In the genomic region with DNA sequence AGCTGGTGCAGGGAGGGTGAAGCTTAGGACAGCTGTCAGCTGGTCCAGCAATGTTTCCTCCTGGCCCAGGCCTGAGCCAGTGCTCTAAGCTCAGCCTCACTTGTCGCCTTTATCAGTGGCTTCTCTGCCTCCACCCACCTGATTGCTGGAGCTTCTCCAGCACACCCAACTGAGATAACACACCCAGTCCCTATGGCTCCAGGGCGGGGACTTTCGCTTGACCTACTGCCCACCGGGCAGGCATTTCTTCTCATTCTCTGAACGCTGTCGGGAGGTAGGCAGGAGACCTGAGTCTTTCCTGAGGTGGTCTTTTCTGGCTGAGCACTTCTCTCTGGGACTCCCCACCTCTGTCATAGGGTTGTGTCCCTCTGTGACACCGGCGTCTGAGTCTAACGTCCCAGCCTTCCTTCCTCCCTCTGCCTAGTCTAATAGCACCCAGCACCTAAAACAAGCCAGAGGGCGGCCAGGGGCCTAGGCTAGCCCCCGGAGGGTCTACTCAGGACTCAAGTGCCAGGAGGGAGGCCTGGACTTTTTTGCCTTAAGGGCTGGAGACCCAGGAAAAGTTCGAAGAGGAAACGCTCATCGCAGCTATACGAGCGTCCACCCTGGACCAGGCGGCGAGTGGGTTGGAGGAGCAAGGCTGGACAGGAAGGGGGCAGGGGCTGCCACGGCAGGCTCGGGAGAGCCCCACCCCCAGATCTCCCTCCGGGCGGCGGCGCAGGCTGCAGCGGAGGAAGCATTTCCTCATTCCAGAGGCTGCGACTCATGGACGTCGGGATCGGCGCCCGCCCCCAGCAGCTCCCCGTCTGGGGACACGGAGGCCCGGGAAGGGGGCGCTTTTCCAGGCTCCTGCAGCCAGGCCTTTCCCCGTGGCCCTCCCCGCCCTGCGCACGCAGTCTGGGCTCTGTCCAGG, we compare ENCODE assay signal across 8 cellular contexts. TPM values are rescaled to one million over a fixed set of nuclear protein-coding genes. Genes with fewer than 3 reads are reported as not detected.
DNase-seq lines count a peak whose midpoint lies in the region; ATAC-seq and TF ChIP-seq lines count a peak whose summit lies in the region.

No MANE protein-coding gene starts in this region.

- peak; percentile 1 to 2 for ATAC-seq in natural killer cell treated with Interleukin-12 subunit alpha and Interleukin-12 subunit beta and Interleukin-15 and Interleukin-18, amount 100 ng/mL, for 72 hours

- H3K27me3 ChIP-seq in H7 (ENCODE audit: control insufficient read depth, insufficient read depth, low read length) = no peaks in the 10 kb centered on the region

- peaks cover 9% of the 10 kb centered on the region for H3K36me3 Mint-ChIP-seq in activated naive CD4-positive, alpha-beta T cell treated with anti-CD3 and anti-CD28 coated beads, Interleukin-2, amount 10 ng/mL, durations not matched to agents 7 days and 5 days
- peaks cover 14% of the 10 kb centered on the region for H3K36me3 Mint-ChIP-seq in natural killer cell treated with Interleukin-12 subunit alpha and Interleukin-12 subunit beta and Interleukin-15 and Interleukin-18, amount 100 ng/mL, for 72 hours

- H3K4me3 Mint-ChIP-seq in activated naive CD4-positive, alpha-beta T cell treated with anti-CD3 and anti-CD28 coated beads, Interleukin-2, amount 10 ng/mL, durations not matched to agents 7 days and 5 days = peak overlapping the region; percentile 93
- peak overlapping the region; percentile 95 for H3K4me3 Mint-ChIP-seq in natural killer cell treated with Interleukin-12 subunit alpha and Interleukin-12 subunit beta and Interleukin-15 and Interleukin-18, amount 100 ng/mL, for 72 hours

- TF ChIP-seq CTCF in foreskin fibroblast (IDR thresholded peaks at IDR 0.05; ENCODE audit: low read depth, low read length) = peak; percentile 21
- TF ChIP-seq CTCF in GM13976 (IDR thresholded peaks at IDR 0.05; ENCODE audit: borderline replicate concordance, control extremely low read depth, extremely low read depth, insufficient read depth, missing control alignments) = no peak

- H3K9me3 Mint-ChIP-seq in activated naive CD4-positive, alpha-beta T cell treated with anti-CD3 and anti-CD28 coated beads, Interleukin-2, amount 10 ng/mL, durations not matched to agents 7 days and 5 days = no peaks in the 10 kb centered on the region
- H3K9me3 Mint-ChIP-seq in natural killer cell treated with Interleukin-12 subunit alpha and Interleukin-12 subunit beta and Interleukin-15 and Interleukin-18, amount 100 ng/mL, for 72 hours = no peaks in the 10 kb centered on the region

- peaks cover 4% of the 10 kb centered on the region for H3K36me3 ChIP-seq in H7 (replicated peaks; ENCODE audit: control insufficient read depth, insufficient read depth, low read length)

- CTCF ChIA-PET in activated naive CD4-positive, alpha-beta T cell treated with anti-CD3 and anti-CD28 coated beads, Interleukin-2, amount 10 ng/mL, durations not matched to agents 7 days and 5 days (lab: Charles Lee) = interaction anchor here (0.7 to 1.6 kb wide), 2 partner anchors 12 to 21 kb away, joined by 4 read pairs; no protein-coding TSS in a partner anchor

- peaks cover 31% of the 10 kb centered on the region for H3K4me1 Mint-ChIP-seq in activated naive CD4-positive, alpha-beta T cell treated with anti-CD3 and anti-CD28 coated beads, Interleukin-2, amount 10 ng/mL, durations not matched to agents 7 days and 5 days
- peaks cover 36 to 42% of the 10 kb centered on the region in 2 donors for H3K4me1 Mint-ChIP-seq in natural killer cell treated with Interleukin-12 subunit alpha and Interleukin-12 subunit beta and Interleukin-15 and Interleukin-18, amount 100 ng/mL, for 72 hours (ENCODE audit: low read depth in 2 of 2)

- in situ Hi-C loops in GM13976 (cut with MboI; ENCODE audit: low sequenced_read_pairs, unreplicated experiment) = no loop called here

- DNase-seq in NCI-H2081 (lab: John Stamatoyannopoulos, UW) = peak; percentile 38 to 50
- no peak for DNase-seq in NCI-H2081 treated with DMSO at 0.1 percent for 48 hours (lab: John Stamatoyannopoulos, UW)
- DNase-seq in H7 = peak; percentile 94
- peak; percentile 46 for DNase-seq in MV-4-11 (lab: John Stamatoyannopoulos, UW)
- DNase-seq in activated naive CD4-positive, alpha-beta T cell treated with anti-CD3 and anti-CD28 coated beads, Interleukin-2, amount 10 ng/mL, durations not matched to agents 7 days and 5 days = peak; percentile 53
- DNase-seq in foreskin fibroblast = peak; percentile 94 to 98
- no peak for DNase-seq in natural killer cell treated with Interleukin-12 subunit alpha and Interleukin-12 subunit beta and Interleukin-15 and Interleukin-18, amount 100 ng/mL, for 72 hours (ENCODE audit: low spot score)
- DNase-seq in GM13976 (ENCODE audit: low spot score) = no peak

- no peaks in the 10 kb centered on the region for H3K27me3 Mint-ChIP-seq in activated naive CD4-positive, alpha-beta T cell treated with anti-CD3 and anti-CD28 coated beads, Interleukin-2, amount 10 ng/mL, durations not matched to agents 7 days and 5 days
- H3K27me3 Mint-ChIP-seq in natural killer cell treated with Interleukin-12 subunit alpha and Interleukin-12 subunit beta and Interleukin-15 and Interleukin-18, amount 100 ng/mL, for 72 hours = no peaks in the 10 kb centered on the region

- peak overlapping the region; percentile 94 for H3K4me3 ChIP-seq in H7 (ENCODE audit: insufficient read depth, low read depth, low read length)
- peak overlapping the region; percentile 71 to 96 for H3K4me3 ChIP-seq in foreskin fibroblast (ENCODE audit: low read depth in 1 of 2, low read length in 2 of 2)

- H3K27ac Mint-ChIP-seq in activated naive CD4-positive, alpha-beta T cell treated with anti-CD3 and anti-CD28 coated beads, Interleukin-2, amount 10 ng/mL, durations not matched to agents 7 days and 5 days = no peak overlapping the region
- H3K27ac Mint-ChIP-seq in natural killer cell treated with Interleukin-12 subunit alpha and Interleukin-12 subunit beta and Interleukin-15 and Interleukin-18, amount 100 ng/mL, for 72 hours = peak overlapping the region; percentile 90 to 96

RNA-seq across cellular contexts. Expression of gene TAX1BP3, which starts 0.8 kb away (rescaled TPM):
- total RNA-seq in H7 (2014; rRNA removed; shearing (Covaris generic)) = 116 and 122 TPM in 2 replicates
- 100 to 1,000 TPM; 135 to 204 TPM for total RNA-seq in natural killer cell treated with Interleukin-12 subunit alpha and Interleukin-12 subunit beta and Interleukin-15 and Interleukin-18, amount 100 ng/mL, for 72 hours

RNA-seq across cellular contexts. Expression of gene EMC6, which starts 1.0 kb away (rescaled TPM):
- 41.6 and 48.5 TPM in 2 replicates for total RNA-seq in H7 (2014; rRNA removed; shearing (Covaris generic))
- total RNA-seq in natural killer cell treated with Interleukin-12 subunit alpha and Interleukin-12 subunit beta and Interleukin-15 and Interleukin-18, amount 100 ng/mL, for 72 hours = 10 to 100 TPM; 43.7 to 56.2 TPM

RNA-seq across cellular contexts. Expression of gene P2RX5, which starts 28.3 kb away (rescaled TPM):
- total RNA-seq in H7 (2014; rRNA removed; shearing (Covaris generic)) = 2.3 and 2.7 TPM in 2 replicates
- total RNA-seq in natural killer cell treated with Interleukin-12 subunit alpha and Interleukin-12 subunit beta and Interleukin-15 and Interleukin-18, amount 100 ng/mL, for 72 hours = 1,000 to 10,000 TPM; 2,596 to 3,366 TPM

RNA-seq across cellular contexts. Expression of gene CTNS, which starts 31.1 kb away (rescaled TPM):
- total RNA-seq in H7 (2014; rRNA removed; shearing (Covaris generic)) = 9.6 and 17.9 TPM in 2 replicates
- total RNA-seq in natural killer cell treated with Interleukin-12 subunit alpha and Interleukin-12 subunit beta and Interleukin-15 and Interleukin-18, amount 100 ng/mL, for 72 hours = 10 to 100 TPM; 11.1 to 24.5 TPM

RNA-seq across cellular contexts. Expression of gene SHPK, which starts 31.6 kb away (rescaled TPM):
- total RNA-seq in H7 (2014; rRNA removed; shearing (Covaris generic)) = 22.9 and 27.0 TPM in 2 replicates
- 100 to 1,000 TPM in 1 of 2 donors, 10 to 100 TPM in 1; 67.2 to 121 TPM for total RNA-seq in natural killer cell treated with Interleukin-12 subunit alpha and Interleukin-12 subunit beta and Interleukin-15 and Interleukin-18, amount 100 ng/mL, for 72 hours

Comparison
In these comparisons a context has a peak if more than half of its experiments do, and no peak if none do; other contexts are left out.
1. DNase-seq: peak in NCI-H2081 (2 of 2), H7 (single experiment), MV-4-11 (single experiment), activated naive CD4-positive, alpha-beta T cell treated with anti-CD3 and anti-CD28 coated beads, Interleukin-2, amount 10 ng/mL, durations not matched to agents 7 days and 5 days (single experiment) and foreskin fibroblast (2 of 2); none in NCI-H2081 treated with DMSO at 0.1 percent for 48 hours (single experiment), natural killer cell treated with Interleukin-12 subunit alpha and Interleukin-12 subunit beta and Interleukin-15 and Interleukin-18, amount 100 ng/mL, for 72 hours (single experiment) and GM13976 (single experiment).
2. RNA of gene P2RX5, which starts 28.3 kb away (total RNA-seq): 2,596 to 3,366 TPM in natural killer cell treated with Interleukin-12 subunit alpha and Interleukin-12 subunit beta and Interleukin-15 and Interleukin-18, amount 100 ng/mL, for 72 hours; 2.3 to 2.7 TPM in H7; every median in the first group is over 100 times any median in the second.